9 cellular contexts compared by ENCODE assay signal in the genomic region with DNA sequence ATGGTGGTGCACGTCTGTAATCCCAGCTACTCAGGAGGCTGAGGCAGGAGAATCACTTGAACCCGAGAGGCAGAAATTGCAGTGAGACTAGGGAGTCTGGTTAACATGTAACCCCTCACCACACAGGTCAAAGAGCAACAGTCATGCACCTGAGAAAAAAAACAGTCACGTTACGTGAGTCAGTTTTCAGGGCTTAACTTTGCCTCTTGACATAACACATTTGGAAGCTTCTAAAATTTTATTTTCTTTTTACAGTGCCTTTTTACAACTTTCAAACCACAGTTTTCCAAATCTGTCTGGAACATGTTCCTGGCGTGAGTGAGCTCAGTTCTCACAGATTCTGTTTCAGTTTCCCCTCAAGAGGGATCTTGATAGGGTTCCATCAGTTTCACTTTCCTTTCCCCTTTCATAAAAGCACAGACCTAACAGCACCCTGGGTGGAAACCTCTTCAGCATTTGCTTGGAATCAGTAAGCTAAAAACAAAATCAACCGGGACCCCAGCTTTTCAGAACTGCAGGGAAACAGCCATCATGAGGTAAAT. TPM values are rescaled to one million over a fixed set of nuclear protein-coding genes. Genes with fewer than 3 reads are reported as not detected.
A peak's percentile ranks its signal among the peaks of the same experiment; 100 is the strongest.
DNase-seq lines count a peak whose midpoint lies in the region; ATAC-seq and TF ChIP-seq lines count a peak whose summit lies in the region.
"Had no signal": no experiment of that assay in that cellular context is flagged by ENCODE, and none has a peak within 500 bp of the region (broad histone marks: within the 10 kb centered on the region; RNA-seq: fewer than 3 reads in every experiment).

No MANE protein-coding gene starts in this region.

- H3K27ac Mint-ChIP-seq in activated naive CD8-positive, alpha-beta T cell treated with anti-CD3 and anti-CD28 coated beads, Interleukin-2, amount 10 ng/mL, durations not matched to agents 7 days and 5 days, result peak overlapping the region; percentile 78

- intact Hi-C loops in left ventricle myocardium superior (cut with micrococcal nuclease), result no loop called here

- peak overlapping the region; percentile 95 for H3K27ac ChIP-seq in KMS-11

- H3K9me3 ChIP-seq in skeletal muscle satellite cell (replicated peaks; ENCODE audit: low read length), result no peaks in the 10 kb centered on the region

- no peaks in the 10 kb centered on the region for H4K20me1 ChIP-seq in KMS-11 (ENCODE audit: insufficient read depth)

- no peak overlapping the region for H2AFZ ChIP-seq in KMS-11 (ENCODE audit: low read depth)

- H3K36me3 ChIP-seq in KMS-11 (ENCODE audit: insufficient read depth) (no peaks in the 10 kb centered on the region), skeletal muscle satellite cell (ENCODE audit: insufficient read depth, low read length) (no peaks in the 10 kb centered on the region)

- peak overlapping the region; percentile 92 for H3K4me3 Mint-ChIP-seq in activated naive CD8-positive, alpha-beta T cell treated with anti-CD3 and anti-CD28 coated beads, Interleukin-2, amount 10 ng/mL, durations not matched to agents 7 days and 5 days

- H3K4me3 ChIP-seq in KMS-11 (IDR thresholded peaks at IDR 0.05; ENCODE audit: insufficient read depth, low read depth, low read length) (no peak overlapping the region), skeletal muscle satellite cell (ENCODE audit: low read length) (peak overlapping the region; percentile 61)

- peaks cover 59% of the 10 kb centered on the region for H3K4me1 Mint-ChIP-seq in activated naive CD8-positive, alpha-beta T cell treated with anti-CD3 and anti-CD28 coated beads, Interleukin-2, amount 10 ng/mL, durations not matched to agents 7 days and 5 days

- ATAC-seq in GM21529 (IDR thresholded peaks at IDR 0.05; ENCODE audit: unreplicated experiment), result peak; percentile 39
- ATAC-seq in activated naive CD8-positive, alpha-beta T cell treated with anti-CD3 and anti-CD28 coated beads, Interleukin-2, amount 10 ng/mL, durations not matched to agents 7 days and 5 days (ENCODE audit: low read depth), result peak; percentile 39
- ATAC-seq in left ventricle myocardium superior, result peak; percentile 68

- peaks cover 42% of the 10 kb centered on the region for H3K36me3 Mint-ChIP-seq in activated naive CD8-positive, alpha-beta T cell treated with anti-CD3 and anti-CD28 coated beads, Interleukin-2, amount 10 ng/mL, durations not matched to agents 7 days and 5 days

- in situ Hi-C loops in G401 (cut with HindIII; ENCODE audit: low sequenced_read_pairs), result no loop called here

- no peaks in the 10 kb centered on the region for H3K79me2 ChIP-seq in KMS-11 (ENCODE audit: insufficient read depth, low read depth)

- POLR2A ChIA-PET in activated naive CD8-positive, alpha-beta T cell treated with anti-CD3 and anti-CD28 coated beads, Interleukin-2, amount 10 ng/mL, durations not matched to agents 7 days and 5 days (lab: Charles Lee), result interaction anchor here (0.6 to 2.1 kb wide), 9 partner anchors 9 to 369 kb away, joined by 3 to 16 read pairs (median 4); a partner anchor contains a TSS

- no peaks in the 10 kb centered on the region for H3K27me3 Mint-ChIP-seq in activated naive CD8-positive, alpha-beta T cell treated with anti-CD3 and anti-CD28 coated beads, Interleukin-2, amount 10 ng/mL, durations not matched to agents 7 days and 5 days

- H3K9ac ChIP-seq in KMS-11 (peak overlapping the region; percentile 58; the same call in 1 of the 2 replicates), skeletal muscle satellite cell (ENCODE audit: low read depth, low read length) (peak overlapping the region; percentile 76)

- DNase-seq in G401 (ENCODE audit: low spot score) (peak; percentile 30), left ventricle myocardium superior (no peak), HPDE6-E6E7 (ENCODE audit: extremely low spot score) (no peak), NCI-H524 treated with DMSO at 0.1 percent for 48 hours (lab: John Stamatoyannopoulos, UW) (no peak)
- DNase-seq in activated naive CD8-positive, alpha-beta T cell treated with anti-CD3 and anti-CD28 coated beads, Interleukin-2, amount 10 ng/mL, durations not matched to agents 7 days and 5 days, result no peak

- H3K4me2 ChIP-seq in KMS-11 (peak overlapping the region; percentile 49), skeletal muscle satellite cell (ENCODE audit: low read length) (peak overlapping the region; percentile 84)

- TF ChIP-seq CTCF in KMS-11 (conservative IDR thresholded peaks at IDR 0.05; ENCODE audit: low read depth, low read length), result no peak

- H3K4me1 ChIP-seq in KMS-11 (ENCODE audit: low read depth, poor library complexity, severe bottlenecking) (peaks cover 85% of the 10 kb centered on the region), skeletal muscle satellite cell (ENCODE audit: control insufficient read depth, insufficient read depth, low read length) (peaks cover 41% of the 10 kb centered on the region)

- no peaks in the 10 kb centered on the region for H3K9me3 Mint-ChIP-seq in activated naive CD8-positive, alpha-beta T cell treated with anti-CD3 and anti-CD28 coated beads, Interleukin-2, amount 10 ng/mL, durations not matched to agents 7 days and 5 days

- H3K27me3 ChIP-seq in KMS-11 (ENCODE audit: insufficient read depth, low read depth), result no peaks in the 10 kb centered on the region
- H3K27me3 ChIP-seq in skeletal muscle satellite cell (ENCODE audit: control insufficient read depth, insufficient read depth, low read length), result no peaks in the 10 kb centered on the region

RNA-seq across cellular contexts. Expression of a gene that starts 4.4 kb away (rescaled TPM):
- 2.4 and 2.7 TPM in 2 replicates for total RNA-seq in G401 (2014; rRNA removed; shearing (Covaris generic))
- total RNA-seq in activated naive CD8-positive, alpha-beta T cell treated with anti-CD3 and anti-CD28 coated beads, Interleukin-2, amount 10 ng/mL, durations not matched to agents 7 days and 5 days, result 10 to 100 TPM; 72.5 to 75.6 TPM
- total RNA-seq in left ventricle myocardium superior, result 8.8 TPM
- total RNA-seq in skeletal muscle satellite cell (2012; rRNA removed), result 8.7 and 13.7 TPM in 2 replicates

RNA-seq across cellular contexts. Expression of a gene that starts 30.3 kb away (rescaled TPM):
- total RNA-seq in G401 (2014; rRNA removed; shearing (Covaris generic)), result 0.80 and 1.1 TPM in 2 replicates
- total RNA-seq in activated naive CD8-positive, alpha-beta T cell treated with anti-CD3 and anti-CD28 coated beads, Interleukin-2, amount 10 ng/mL, durations not matched to agents 7 days and 5 days, result 10 to 100 TPM; 18.5 to 21.6 TPM
- total RNA-seq in left ventricle myocardium superior, result 7.0 TPM
- 2.0 and 3.0 TPM in 2 replicates for total RNA-seq in skeletal muscle satellite cell (2012; rRNA removed)

RNA-seq across cellular contexts. Expression of a gene that starts 45.7 kb away (rescaled TPM):
- not detected in 2 replicates for total RNA-seq in G401 (2014; rRNA removed; shearing (Covaris generic))
- not detected for total RNA-seq in activated naive CD8-positive, alpha-beta T cell treated with anti-CD3 and anti-CD28 coated beads, Interleukin-2, amount 10 ng/mL, durations not matched to agents 7 days and 5 days
- not detected for total RNA-seq in left ventricle myocardium superior
- under 0.01 TPM in 1 of 2 replicates, not detected in the other for total RNA-seq in skeletal muscle satellite cell (2012; rRNA removed)
- total RNA-seq: subcutaneous adipose tissue had no signal
